ENCODE assay signal across 1 cellular context in the genomic region with DNA sequence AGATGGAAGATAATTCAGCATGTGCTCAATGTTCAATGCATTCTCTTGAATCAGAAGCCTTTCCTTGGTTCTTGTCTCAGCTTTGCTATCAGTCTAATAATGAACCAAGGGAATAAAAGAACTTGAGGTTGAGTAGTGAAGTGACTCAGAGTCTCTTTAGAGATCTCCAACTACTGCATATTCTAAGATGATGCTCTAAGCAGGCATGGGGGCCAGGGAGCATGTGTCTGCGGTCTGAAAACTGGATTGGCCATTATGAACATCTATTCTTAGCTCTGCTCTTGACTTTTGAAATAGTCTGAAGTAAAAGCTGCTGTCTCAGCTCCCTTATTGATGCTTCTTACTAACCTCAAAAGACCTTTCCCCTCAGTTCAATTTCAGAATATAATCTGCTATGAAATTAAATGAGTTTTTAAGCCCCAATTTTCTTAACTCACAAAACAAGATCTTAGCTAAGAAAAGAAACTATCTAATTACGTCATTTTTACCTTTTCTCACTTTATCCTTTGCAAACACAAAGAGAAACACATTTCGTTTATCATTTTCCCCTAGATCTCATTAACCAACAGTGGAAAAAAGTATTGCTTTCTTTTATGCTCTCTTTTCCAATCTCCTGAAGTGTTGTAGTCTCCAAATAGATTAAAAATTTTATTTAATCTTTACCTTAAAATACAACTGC.
TF ChIP-seq lines count a peak whose summit lies in the region.

No MANE protein-coding gene starts in this region.

TF ChIP-seq in HepG2, 621 proteins besides CTCF, POLR2A, EP300 and RAD21:
- TF ChIP-seq NFIC (IDR thresholded peaks at IDR 0.05; ENCODE audit: low read length) (no peak), MATR3 (CRISPR knock-in tag; IDR thresholded peaks at IDR 0.05) (no peak), FOSL1 (CRISPR knock-in tag; IDR thresholded peaks at IDR 0.05; ENCODE audit: borderline replicate concordance) (no peak), JUN (CRISPR knock-in tag; IDR thresholded peaks at IDR 0.05) (no peak), ATF7 (IDR thresholded peaks at IDR 0.05) (peak; percentile 96), ATF7 (CRISPR knock-in tag; IDR thresholded peaks at IDR 0.05) (no peak), MTA3 (CRISPR knock-in tag; IDR thresholded peaks at IDR 0.05) (no peak)
- TF ChIP-seq, protein P1, sequence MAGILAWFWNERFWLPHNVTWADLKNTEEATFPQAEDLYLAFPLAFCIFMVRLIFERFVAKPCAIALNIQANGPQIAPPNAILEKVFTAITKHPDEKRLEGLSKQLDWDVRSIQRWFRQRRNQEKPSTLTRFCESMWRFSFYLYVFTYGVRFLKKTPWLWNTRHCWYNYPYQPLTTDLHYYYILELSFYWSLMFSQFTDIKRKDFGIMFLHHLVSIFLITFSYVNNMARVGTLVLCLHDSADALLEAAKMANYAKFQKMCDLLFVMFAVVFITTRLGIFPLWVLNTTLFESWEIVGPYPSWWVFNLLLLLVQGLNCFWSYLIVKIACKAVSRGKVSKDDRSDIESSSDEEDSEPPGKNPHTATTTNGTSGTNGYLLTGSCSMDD (CRISPR knock-in tag; IDR thresholded peaks at IDR 0.05) = no peak
TF ChIP-seq in HepG2: peak in this region for 1.
